In the genomic region with DNA sequence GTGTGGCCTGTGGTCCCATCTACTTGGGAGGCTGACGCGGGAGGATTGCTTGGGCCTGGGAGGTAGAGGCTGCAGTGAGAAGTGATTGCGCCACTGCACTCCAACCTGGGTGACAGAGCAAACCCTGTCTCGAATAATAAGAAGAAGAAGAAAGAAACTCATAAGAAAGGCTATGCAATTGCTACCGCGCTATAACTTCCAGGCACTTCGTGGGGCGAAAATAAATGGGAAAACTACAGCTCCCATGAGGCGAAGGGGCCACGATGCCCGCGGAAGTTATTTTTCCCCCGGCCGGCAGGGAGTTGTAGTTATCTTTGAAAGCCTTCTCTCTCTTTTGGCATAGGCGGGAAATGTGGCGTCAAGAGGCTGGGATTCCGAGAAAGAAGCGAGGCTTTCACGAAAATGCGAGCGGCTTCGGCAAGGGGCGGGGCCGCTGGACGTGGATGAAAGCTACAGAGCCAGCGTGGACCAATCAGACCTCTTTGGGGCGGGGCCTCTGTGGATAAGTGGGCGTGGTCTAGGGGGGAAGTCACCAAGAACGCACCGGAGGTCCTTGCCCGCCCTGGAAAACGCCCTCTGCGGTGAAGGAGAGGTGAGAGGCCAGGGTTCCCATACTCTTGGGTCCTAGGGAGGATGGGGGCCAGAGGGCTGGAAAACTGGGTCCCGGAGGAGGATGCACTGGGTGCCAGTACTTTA, we compare ENCODE assay signal across 8 cellular contexts. TPM values are rescaled to one million over a fixed set of nuclear protein-coding genes. Genes with fewer than 3 reads are reported as not detected.
DNase-seq lines count a peak whose midpoint lies in the region; ATAC-seq, FAIRE-seq and TF ChIP-seq lines count a peak whose summit lies in the region.

NUCB1 (plus strand) TSS at position 532 of the 696 bp plus-strand sequence. CDS start 485 bp downstream, outside the sequence.

- H2AFZ ChIP-seq in OCI-LY1 (ENCODE audit: low read length) = peak within 1 kb of the TSS; percentile 90; the same call in 1 of the 2 replicates

- H3K4me2 ChIP-seq in OCI-LY1 (ENCODE audit: low read length) = peak within 1 kb of the TSS; percentile 68

- H3K4me1 ChIP-seq in HUES64 (ENCODE audit: insufficient read depth, low read length) (0 out of 2 replicates have a peak, but pooled peaks cover 4% of the 10 kb centered on the region), OCI-LY1 (ENCODE audit: insufficient read depth, low read length, severe bottlenecking) (peaks cover 5% of the 10 kb centered on the region), mesodermal cell (ENCODE audit: control insufficient read depth, insufficient read depth, low read length, poor library complexity, severe bottlenecking) (peaks cover 5% of the 10 kb centered on the region)

- H3K4me3 ChIP-seq in HUES64 (ENCODE audit: low read length) (peak within 1 kb of the TSS; percentile 73), OCI-LY1 (ENCODE audit: low read depth, low read length, poor library complexity, severe bottlenecking) (peak within 1 kb of the TSS; percentile 80), mesodermal cell (ENCODE audit: extremely low read depth, insufficient read depth, low read length, poor library complexity, severe bottlenecking) (peak within 1 kb of the TSS; percentile 96)

- H3K9me2 ChIP-seq in OCI-LY1 (ENCODE audit: low read depth, low read length) = no peaks in the 10 kb centered on the region

- H3K27ac ChIP-seq in HUES64 (ENCODE audit: low read depth, low read length) (peak within 1 kb of the TSS; percentile 70; the same call in 1 of the 2 replicates), OCI-LY1 (ENCODE audit: low read depth, low read length, poor library complexity, severe bottlenecking) (peak within 1 kb of the TSS; percentile 1), mesodermal cell (ENCODE audit: low read depth, low read length, severe bottlenecking) (peak within 1 kb of the TSS; percentile 87)

- DNase-seq in COLO668 (lab: John Stamatoyannopoulos, UW; ENCODE audit: unreplicated experiment) = peak; percentile 96
- peak; percentile 99 for DNase-seq in activated CD8-positive, alpha-beta memory T cell treated with anti-CD3 and anti-CD28 coated beads, Interleukin-2, amount 50 U/mL, for 4 hours
- DNase-seq in stimulated activated CD8-positive, alpha-beta memory T cell treated with anti-CD3 and anti-CD28 coated beads, Interleukin-15, amount 100 ng/mL, for 4 hours (ENCODE audit: low read depth in 2 of 2) = peak; percentile 96 to 99

- H3K27me3 ChIP-seq in HUES64 (ENCODE audit: insufficient read depth, low read length) = no peaks in the 10 kb centered on the region
- no peaks in the 10 kb centered on the region for H3K27me3 ChIP-seq in OCI-LY1 (ENCODE audit: insufficient read depth, low read length)

- peak; percentile 98 for FAIRE-seq in endometrium (lab: Jason Lieb, UNC)

- 7% methylated on average over 34 of the region's 34 CpGs for WGBS in HUES64
- WGBS in mesodermal cell (ENCODE audit: insufficient coverage in 2 of 2), 2 experiments = 1 to 5% methylated on average over 25 to 29 of the region's 34 CpGs

- TF ChIP-seq CTCF in OCI-LY1 (IDR thresholded peaks at IDR 0.05; ENCODE audit: low read length) = no peak; the same call in 1 of the 2 replicates

- H3K36me3 ChIP-seq in HUES64 (ENCODE audit: insufficient read depth, low read length) = peaks cover 15% of the 10 kb centered on the region
- H3K36me3 ChIP-seq in OCI-LY1 (ENCODE audit: insufficient read depth, low read length) = peaks cover 3% of the 10 kb centered on the region; the same call in 1 of the 2 replicates
- peaks cover 22% of the 10 kb centered on the region for H3K36me3 ChIP-seq in mesodermal cell (ENCODE audit: control insufficient read depth, insufficient read depth, low read length)

- ATAC-seq in GM21367 (IDR thresholded peaks at IDR 0.05; ENCODE audit: unreplicated experiment) = peak; percentile 52

- no peaks in the 10 kb centered on the region for H3K79me2 ChIP-seq in OCI-LY1 (ENCODE audit: insufficient read depth, low read length)

- H3K9ac ChIP-seq in HUES64 (ENCODE audit: low read depth, low read length) = peak within 1 kb of the TSS; percentile 65
- H3K9ac ChIP-seq in OCI-LY1 (ENCODE audit: low read length) = peak within 1 kb of the TSS; percentile 78

- H3F3A ChIP-seq in OCI-LY1 (ENCODE audit: insufficient read depth, low read length) = no peaks in the 10 kb centered on the region

- no peaks in the 10 kb centered on the region for H3K9me3 ChIP-seq in HUES64 (ENCODE audit: insufficient read depth, low read depth, low read length)
- no peaks in the 10 kb centered on the region for H3K9me3 ChIP-seq in OCI-LY1 (ENCODE audit: low read length)
- no peaks in the 10 kb centered on the region for H3K9me3 ChIP-seq in mesodermal cell (ENCODE audit: control insufficient read depth, low read length)

- no peaks in the 10 kb centered on the region for H4K20me1 ChIP-seq in OCI-LY1 (ENCODE audit: insufficient read depth, low read length)

RNA-seq across cellular contexts. Expression of gene NUCB1, which starts in this region (rescaled TPM):
- 95.5 TPM for polyA plus RNA-seq in HUES64 (2013, experiment 1 of 2)
- 99.3 TPM for polyA plus RNA-seq in HUES64 (2013, experiment 2 of 2)
- polyA plus RNA-seq in mesodermal cell (2013, experiment 1 of 2) = 242 TPM
- 241 TPM for polyA plus RNA-seq in mesodermal cell (2013, experiment 2 of 2)

Comparison
In these comparisons a context has a peak if more than half of its experiments do, and no peak if none do; other contexts are left out.
1. Peak in every context shown above with its lines: DNase-seq, ATAC-seq, H3K4me3 ChIP-seq and H3K27ac ChIP-seq.
2. H3K27ac ChIP-seq: peak in every context shown above with its lines; median percentile 87 in mesodermal cell; 70 in HUES64; 1 in OCI-LY1.